Comparison of ENCODE assay signal across 1 cellular context in the genomic region with DNA sequence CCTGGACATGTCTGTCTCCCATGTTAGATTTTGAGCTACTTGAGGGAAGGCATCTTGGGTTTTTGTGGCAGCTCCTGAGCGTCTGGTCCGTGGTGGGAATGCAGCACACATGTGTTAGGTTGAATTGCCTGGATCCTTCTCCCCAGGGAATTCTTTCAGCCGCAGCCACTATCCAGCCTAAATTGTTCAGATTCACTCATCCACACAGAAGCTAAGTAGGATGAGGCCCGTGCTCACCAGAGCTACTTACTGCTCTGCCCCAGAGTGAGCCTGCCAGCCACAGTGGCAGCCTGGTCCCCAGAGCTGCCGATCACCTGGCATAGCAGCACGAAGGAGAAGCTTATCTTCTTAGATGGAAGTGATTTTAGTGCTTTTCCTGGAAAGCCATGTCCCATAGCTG.
TF ChIP-seq lines count a peak whose summit lies in the region.

No MANE protein-coding gene starts in this region.

TF ChIP-seq in WTC11, 78 proteins besides CTCF, POLR2A, EP300 and RAD21 (continued from another document):
- TF ChIP-seq ZNF121 (CRISPR knock-in tag; IDR thresholded peaks at IDR 0.05) (no peak), ZNF396 (CRISPR knock-in tag; IDR thresholded peaks at IDR 0.05; ENCODE audit: borderline replicate concordance) (no peak), NR3C1 (CRISPR knock-in tag; conservative IDR thresholded peaks at IDR 0.05; ENCODE audit: low read depth) (no peak), GRHL2 (CRISPR knock-in tag; IDR thresholded peaks at IDR 0.05; ENCODE audit: insufficient replicate concordance, severe bottlenecking) (no peak)
- TF ChIP-seq, protein P1, sequence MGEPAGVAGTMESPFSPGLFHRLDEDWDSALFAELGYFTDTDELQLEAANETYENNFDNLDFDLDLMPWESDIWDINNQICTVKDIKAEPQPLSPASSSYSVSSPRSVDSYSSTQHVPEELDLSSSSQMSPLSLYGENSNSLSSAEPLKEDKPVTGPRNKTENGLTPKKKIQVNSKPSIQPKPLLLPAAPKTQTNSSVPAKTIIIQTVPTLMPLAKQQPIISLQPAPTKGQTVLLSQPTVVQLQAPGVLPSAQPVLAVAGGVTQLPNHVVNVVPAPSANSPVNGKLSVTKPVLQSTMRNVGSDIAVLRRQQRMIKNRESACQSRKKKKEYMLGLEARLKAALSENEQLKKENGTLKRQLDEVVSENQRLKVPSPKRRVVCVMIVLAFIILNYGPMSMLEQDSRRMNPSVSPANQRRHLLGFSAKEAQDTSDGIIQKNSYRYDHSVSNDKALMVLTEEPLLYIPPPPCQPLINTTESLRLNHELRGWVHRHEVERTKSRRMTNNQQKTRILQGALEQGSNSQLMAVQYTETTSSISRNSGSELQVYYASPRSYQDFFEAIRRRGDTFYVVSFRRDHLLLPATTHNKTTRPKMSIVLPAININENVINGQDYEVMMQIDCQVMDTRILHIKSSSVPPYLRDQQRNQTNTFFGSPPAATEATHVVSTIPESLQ (CRISPR knock-in tag; IDR thresholded peaks at IDR 0.05) = no peak
